Comparison of ENCODE assay signal across 8 cellular contexts in genomic region chr15:41116116-41116871, GRCh38.
DNase-seq lines count a peak whose midpoint lies in the region; TF ChIP-seq lines count a peak whose summit lies in the region.

INO80 (minus strand) TSS chr15:41116280; CDS start chr15:41096310, 19,970 bp downstream.

- H3K9ac ChIP-seq in SK-N-MC (ENCODE audit: insufficient read length), result peak within 1 kb of the TSS; percentile 99

- CTCF ChIA-PET in activated naive CD4-positive, alpha-beta T cell treated with anti-CD3 and anti-CD28 coated beads, Interleukin-2, amount 10 ng/mL, durations not matched to agents 7 days and 5 days (lab: Charles Lee), result interaction anchor here (1.2 kb wide), 1 partner anchor 70 kb away, joined by 3 read pairs; no protein-coding TSS in a partner anchor

- TF ChIP-seq CTCF in HFF-Myc (IDR thresholded peaks at IDR 0.05; ENCODE audit: low read depth, low read length, missing control alignments) (no peak), NB4 (IDR thresholded peaks at IDR 0.05; ENCODE audit: low read depth, low read length) (no peak)

- H3K36me3 ChIP-seq in SK-N-MC (ENCODE audit: insufficient read depth, low read length), result peaks cover 10% of the 10 kb centered on the region

- peak within 1 kb of the TSS; percentile 98 for H3K27ac Mint-ChIP-seq in activated naive CD4-positive, alpha-beta T cell treated with anti-CD3 and anti-CD28 coated beads, Interleukin-2, amount 10 ng/mL, durations not matched to agents 7 days and 5 days

- peak within 1 kb of the TSS; percentile 98 for H3K4me3 ChIP-seq in HFF-Myc (replicated peaks; ENCODE audit: low read depth, low read length)
- peak within 1 kb of the TSS; percentile 97 for H3K4me3 ChIP-seq in NB4 (ENCODE audit: low read depth, low read length)
- peak within 1 kb of the TSS; percentile 99 for H3K4me3 ChIP-seq in SK-N-MC

- H3K9me3 ChIP-seq in SK-N-MC (ENCODE audit: low read depth, low read length), result no peaks in the 10 kb centered on the region

- peaks cover 9% of the 10 kb centered on the region for H3K36me3 Mint-ChIP-seq in activated naive CD4-positive, alpha-beta T cell treated with anti-CD3 and anti-CD28 coated beads, Interleukin-2, amount 10 ng/mL, durations not matched to agents 7 days and 5 days

- no peaks in the 10 kb centered on the region for H3K27me3 Mint-ChIP-seq in activated naive CD4-positive, alpha-beta T cell treated with anti-CD3 and anti-CD28 coated beads, Interleukin-2, amount 10 ng/mL, durations not matched to agents 7 days and 5 days

- peaks cover 30% of the 10 kb centered on the region for H3K4me1 Mint-ChIP-seq in activated naive CD4-positive, alpha-beta T cell treated with anti-CD3 and anti-CD28 coated beads, Interleukin-2, amount 10 ng/mL, durations not matched to agents 7 days and 5 days

- H3K4me3 Mint-ChIP-seq in activated naive CD4-positive, alpha-beta T cell treated with anti-CD3 and anti-CD28 coated beads, Interleukin-2, amount 10 ng/mL, durations not matched to agents 7 days and 5 days, result peak within 1 kb of the TSS; percentile 88

- DNase-seq in GF-D8 (lab: John Stamatoyannopoulos, UW), result peak; percentile 67
- peak; percentile 96 for DNase-seq in HFF-Myc (ENCODE audit: extremely low read depth, low read depth)
- DNase-seq in NB4 (ENCODE audit: low read depth), result peak; percentile 98
- DNase-seq in SK-N-MC (ENCODE audit: low read depth, low spot score), result peak; percentile 94
- peak; percentile 99 for DNase-seq in activated naive CD4-positive, alpha-beta T cell treated with anti-CD3 and anti-CD28 coated beads, Interleukin-2, amount 10 ng/mL, durations not matched to agents 7 days and 5 days
- peak; percentile 89 for DNase-seq in germinal center (ENCODE audit: low spot score)
- peak; percentile 91 for DNase-seq in non-pigmented ciliary epithelial cell (ENCODE audit: low read depth)
- DNase-seq in superior temporal gyrus (ENCODE audit: extremely low spot score), result peak; percentile 98

- H3K27ac ChIP-seq in SK-N-MC, result peak within 1 kb of the TSS; percentile 99

- peak; percentile 93 for TF ChIP-seq POLR2A in NB4 (IDR thresholded peaks at IDR 0.05; ENCODE audit: extremely low read depth, insufficient read length)

- H3K9me3 Mint-ChIP-seq in activated naive CD4-positive, alpha-beta T cell treated with anti-CD3 and anti-CD28 coated beads, Interleukin-2, amount 10 ng/mL, durations not matched to agents 7 days and 5 days, result no peaks in the 10 kb centered on the region

Comparison
In these comparisons a context has a peak if more than half of its experiments do, and no peak if none do; other contexts are left out.
1. Peak in every context shown above with its lines: DNase-seq, H3K4me3 ChIP-seq and H3K27ac ChIP-seq.